Comparison of ENCODE assay signal across 1 cellular context in the genomic region with DNA sequence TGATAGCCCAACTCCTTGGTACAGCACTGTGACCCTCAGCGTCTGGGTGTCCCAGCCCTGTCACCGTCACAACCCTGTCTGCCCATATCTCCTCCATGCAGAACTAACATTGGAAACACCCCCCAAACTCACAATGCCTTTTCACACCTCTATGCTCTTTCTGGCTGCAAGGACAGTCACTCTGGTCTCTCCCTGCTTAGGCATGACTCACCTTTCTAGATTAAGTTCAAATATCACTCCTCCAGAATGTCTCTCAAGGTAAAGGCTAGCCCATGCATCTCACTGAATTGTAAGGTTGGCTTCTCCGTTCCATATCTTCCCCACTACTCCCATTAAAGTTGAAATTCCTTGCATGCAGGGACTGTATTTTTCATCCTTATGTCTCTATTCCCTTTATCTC.
TF ChIP-seq lines count a peak whose summit lies in the region.

No MANE protein-coding gene starts in this region.

TF ChIP-seq in HEK293T, 16 proteins besides CTCF, POLR2A, EP300 and RAD21 (continued from another document):
- TF ChIP-seq, protein P1, sequence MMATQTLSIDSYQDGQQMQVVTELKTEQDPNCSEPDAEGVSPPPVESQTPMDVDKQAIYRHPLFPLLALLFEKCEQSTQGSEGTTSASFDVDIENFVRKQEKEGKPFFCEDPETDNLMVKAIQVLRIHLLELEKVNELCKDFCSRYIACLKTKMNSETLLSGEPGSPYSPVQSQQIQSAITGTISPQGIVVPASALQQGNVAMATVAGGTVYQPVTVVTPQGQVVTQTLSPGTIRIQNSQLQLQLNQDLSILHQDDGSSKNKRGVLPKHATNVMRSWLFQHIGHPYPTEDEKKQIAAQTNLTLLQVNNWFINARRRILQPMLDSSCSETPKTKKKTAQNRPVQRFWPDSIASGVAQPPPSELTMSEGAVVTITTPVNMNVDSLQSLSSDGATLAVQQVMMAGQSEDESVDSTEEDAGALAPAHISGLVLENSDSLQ (IDR thresholded peaks at IDR 0.05): no peak
- TF ChIP-seq HDGF (IDR thresholded peaks at IDR 0.05; ENCODE audit: borderline replicate concordance) (no peak), SUZ12 (IDR thresholded peaks at IDR 0.05) (no peak), ZNF384 (IDR thresholded peaks at IDR 0.05) (no peak), SP1 (IDR thresholded peaks at IDR 0.05) (no peak), BHLHE40 (IDR thresholded peaks at IDR 0.05; ENCODE audit: borderline replicate concordance) (no peak)
